ENCODE assay signal across 1 cellular context in the genomic region with DNA sequence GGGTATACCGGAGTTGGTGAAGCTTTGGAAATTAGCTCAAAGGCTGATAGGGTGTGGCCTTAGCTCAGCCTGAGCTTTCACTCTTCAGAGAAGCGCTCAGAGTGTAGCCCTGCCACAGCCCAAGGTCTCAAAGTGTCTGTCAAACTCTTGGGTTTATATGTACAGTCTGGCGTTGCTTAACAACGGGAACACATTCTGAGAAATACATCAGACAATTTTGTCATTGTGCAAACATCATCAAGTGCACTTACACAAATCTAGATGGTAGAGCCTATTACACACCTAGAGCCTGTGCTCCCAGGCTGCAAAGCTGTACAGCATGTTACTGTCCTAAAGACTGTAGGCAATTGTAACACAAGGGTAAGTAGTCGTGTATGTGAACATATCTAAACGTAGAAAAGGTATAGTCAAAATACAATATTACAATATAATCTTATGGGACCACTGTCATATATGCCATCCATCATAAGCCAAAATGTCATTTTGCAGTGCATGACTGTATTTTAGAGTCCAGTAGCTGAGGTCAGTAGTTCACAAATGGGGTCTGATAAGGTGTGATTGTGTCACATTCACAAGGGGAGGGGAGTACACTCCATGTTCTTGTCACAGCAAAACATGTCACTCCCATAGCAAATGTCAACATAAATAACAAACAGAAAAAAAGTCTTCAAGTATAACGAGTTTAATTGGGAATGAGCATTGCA.
A peak's percentile ranks its signal among the peaks of the same experiment; 100 is the strongest.
TF ChIP-seq lines count a peak whose summit lies in the region.

No MANE protein-coding gene starts in this region.

TF ChIP-seq in K562, 482 proteins besides CTCF, POLR2A, EP300 and RAD21:
- no peak for TF ChIP-seq PML (IDR thresholded peaks at IDR 0.05; ENCODE audit: low read length)
- TF ChIP-seq CBFA2T3 (IDR thresholded peaks at IDR 0.05): peak; percentile 35
- TF ChIP-seq MAZ (CRISPR knock-in tag; conservative IDR thresholded peaks at IDR 0.05 in 1 of 2, IDR thresholded peaks at IDR 0.05 in 1 of 2): peak in 1 of 2 experiments; percentile 38; a peak in 1 of 4 replicates
- TF ChIP-seq HNRNPH1 (optimal IDR thresholded peaks at IDR 0.05; ENCODE audit: low read depth, low read length): no peak
- no peak for TF ChIP-seq CEBPG (CRISPR knock-in tag; IDR thresholded peaks at IDR 0.05)
- TF ChIP-seq CEBPG (tag; conservative IDR thresholded peaks at IDR 0.05 in 1 of 2, IDR thresholded peaks at IDR 0.05 in 1 of 2): peak in 1 of 2 experiments; percentile 42; a peak in 1 of 4 replicates
- TF ChIP-seq, protein P1, sequence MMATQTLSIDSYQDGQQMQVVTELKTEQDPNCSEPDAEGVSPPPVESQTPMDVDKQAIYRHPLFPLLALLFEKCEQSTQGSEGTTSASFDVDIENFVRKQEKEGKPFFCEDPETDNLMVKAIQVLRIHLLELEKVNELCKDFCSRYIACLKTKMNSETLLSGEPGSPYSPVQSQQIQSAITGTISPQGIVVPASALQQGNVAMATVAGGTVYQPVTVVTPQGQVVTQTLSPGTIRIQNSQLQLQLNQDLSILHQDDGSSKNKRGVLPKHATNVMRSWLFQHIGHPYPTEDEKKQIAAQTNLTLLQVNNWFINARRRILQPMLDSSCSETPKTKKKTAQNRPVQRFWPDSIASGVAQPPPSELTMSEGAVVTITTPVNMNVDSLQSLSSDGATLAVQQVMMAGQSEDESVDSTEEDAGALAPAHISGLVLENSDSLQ (IDR thresholded peaks at IDR 0.05): peak; percentile 72
- TF ChIP-seq CREM (IDR thresholded peaks at IDR 0.05; ENCODE audit: low read depth): peak; percentile 44; the same call in 1 of the 2 replicates
- TF ChIP-seq RCOR1 (IDR thresholded peaks at IDR 0.05; ENCODE audit: borderline replicate concordance in 1 of 2, low read depth in 2 of 2, low read length in 2 of 2): peak in 1 of 2 experiments; percentile 48; a peak in 1 of 4 replicates
- peak; percentile 35 to 60; a peak in 2 of 4 replicates for TF ChIP-seq KDM1A (IDR thresholded peaks at IDR 0.05)
- TF ChIP-seq, protein P2, sequence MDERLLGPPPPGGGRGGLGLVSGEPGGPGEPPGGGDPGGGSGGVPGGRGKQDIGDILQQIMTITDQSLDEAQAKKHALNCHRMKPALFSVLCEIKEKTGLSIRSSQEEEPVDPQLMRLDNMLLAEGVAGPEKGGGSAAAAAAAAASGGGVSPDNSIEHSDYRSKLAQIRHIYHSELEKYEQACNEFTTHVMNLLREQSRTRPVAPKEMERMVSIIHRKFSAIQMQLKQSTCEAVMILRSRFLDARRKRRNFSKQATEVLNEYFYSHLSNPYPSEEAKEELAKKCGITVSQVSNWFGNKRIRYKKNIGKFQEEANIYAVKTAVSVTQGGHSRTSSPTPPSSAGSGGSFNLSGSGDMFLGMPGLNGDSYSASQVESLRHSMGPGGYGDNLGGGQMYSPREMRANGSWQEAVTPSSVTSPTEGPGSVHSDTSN (CRISPR knock-in tag; IDR thresholded peaks at IDR 0.05; ENCODE audit: low read depth): no peak
- TF ChIP-seq, protein P2 (tag; conservative IDR thresholded peaks at IDR 0.05; ENCODE audit: low read depth): peak; percentile 74
- no peak for TF ChIP-seq ILF3 (IDR thresholded peaks at IDR 0.05; ENCODE audit: borderline replicate concordance)
- TF ChIP-seq ZNF239 (CRISPR knock-in tag; IDR thresholded peaks at IDR 0.05): no peak
- peak; percentile 85 for TF ChIP-seq MEIS2 (IDR thresholded peaks at IDR 0.05; ENCODE audit: partially characterized antibody)
- no peak for TF ChIP-seq ZNF408 (CRISPR knock-in tag; IDR thresholded peaks at IDR 0.05; ENCODE audit: low read depth)
- no peak for TF ChIP-seq ATF1 (CRISPR knock-in tag; IDR thresholded peaks at IDR 0.05)
- peak; percentile 22; the same call in 1 of the 2 replicates for TF ChIP-seq ATF1 (tag; IDR thresholded peaks at IDR 0.05)
- no peak for TF ChIP-seq C11orf30 (IDR thresholded peaks at IDR 0.05; ENCODE audit: low read depth)
- no peak for TF ChIP-seq ZNF444 (CRISPR knock-in tag; IDR thresholded peaks at IDR 0.05)
- peak; percentile 27 to 57; a peak in 1 of 4 replicates for TF ChIP-seq TEAD1 (CRISPR knock-in tag; IDR thresholded peaks at IDR 0.05)
- peak; percentile 85 for TF ChIP-seq CEBPB (tag; IDR thresholded peaks at IDR 0.05)
TF ChIP-seq in K562: peak in this region for 12.
